In the genomic region with DNA sequence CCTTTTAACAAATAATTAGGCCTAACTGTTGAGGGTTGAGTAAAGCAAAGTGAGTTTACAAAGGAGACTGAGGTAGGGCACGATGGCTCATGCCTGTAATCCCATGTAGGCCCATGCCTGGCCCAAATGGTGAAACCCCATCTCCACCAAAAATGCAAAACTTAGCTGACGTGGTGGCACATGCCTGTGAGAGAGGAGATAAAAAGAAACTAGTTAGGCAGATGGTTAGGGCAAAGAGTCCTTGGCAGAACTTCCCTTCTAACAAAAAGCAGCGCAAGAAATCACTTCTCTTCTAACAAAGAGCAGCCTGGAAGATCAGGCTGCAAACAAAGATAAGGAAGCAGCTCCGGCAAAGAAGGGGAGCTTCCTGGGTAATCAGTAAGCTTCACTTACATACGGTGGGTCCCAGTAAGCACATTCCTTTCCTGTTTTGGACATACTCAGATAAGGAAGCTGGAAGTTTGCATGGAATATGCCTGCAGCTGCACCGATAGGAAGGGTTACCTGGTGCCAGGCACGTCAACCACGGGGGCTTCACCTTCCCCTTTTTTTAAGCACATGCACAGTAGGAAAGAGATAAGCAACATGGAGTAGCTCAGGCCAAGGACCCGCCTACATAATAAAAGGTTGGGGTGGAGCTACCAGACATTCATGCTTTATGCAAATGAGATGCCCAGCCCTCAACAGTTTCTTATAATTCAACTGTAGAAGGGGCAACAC, we compare ENCODE assay signal across 1 cellular context.
TF ChIP-seq lines count a peak whose summit lies in the region.

No MANE protein-coding gene starts in this region.

TF ChIP-seq in IMR-90, 13 proteins besides CTCF, POLR2A, EP300 and RAD21:
- TF ChIP-seq BHLHE40 (IDR thresholded peaks at IDR 0.05; ENCODE audit: low read depth, low read length) (no peak), NFE2L2 (IDR thresholded peaks at IDR 0.05; ENCODE audit: low read depth, low read length) (no peak), RFX5 (IDR thresholded peaks at IDR 0.05; ENCODE audit: low read depth, low read length) (no peak), SMC3 (IDR thresholded peaks at IDR 0.05; ENCODE audit: low read depth, low read length) (no peak), CHD1 (IDR thresholded peaks at IDR 0.05; ENCODE audit: low read depth, low read length) (no peak), CEBPB (IDR thresholded peaks at IDR 0.05; ENCODE audit: low read depth, low read length) (no peak), RCOR1 (IDR thresholded peaks at IDR 0.05; ENCODE audit: insufficient replicate concordance, low read length) (no peak), FOS (IDR thresholded peaks at IDR 0.05; ENCODE audit: low read depth, low read length) (no peak), MAFK (IDR thresholded peaks at IDR 0.05; ENCODE audit: low read depth, low read length) (no peak), MXI1 (IDR thresholded peaks at IDR 0.05; ENCODE audit: borderline replicate concordance, low read depth, low read length) (no peak), MAZ (IDR thresholded peaks at IDR 0.05; ENCODE audit: borderline replicate concordance, low read depth, low read length) (no peak)
- TF ChIP-seq, protein P1, sequence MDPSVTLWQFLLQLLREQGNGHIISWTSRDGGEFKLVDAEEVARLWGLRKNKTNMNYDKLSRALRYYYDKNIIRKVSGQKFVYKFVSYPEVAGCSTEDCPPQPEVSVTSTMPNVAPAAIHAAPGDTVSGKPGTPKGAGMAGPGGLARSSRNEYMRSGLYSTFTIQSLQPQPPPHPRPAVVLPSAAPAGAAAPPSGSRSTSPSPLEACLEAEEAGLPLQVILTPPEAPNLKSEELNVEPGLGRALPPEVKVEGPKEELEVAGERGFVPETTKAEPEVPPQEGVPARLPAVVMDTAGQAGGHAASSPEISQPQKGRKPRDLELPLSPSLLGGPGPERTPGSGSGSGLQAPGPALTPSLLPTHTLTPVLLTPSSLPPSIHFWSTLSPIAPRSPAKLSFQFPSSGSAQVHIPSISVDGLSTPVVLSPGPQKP (IDR thresholded peaks at IDR 0.05; ENCODE audit: borderline replicate concordance, low read depth, low read length) = no peak
- TF ChIP-seq, protein P2, sequence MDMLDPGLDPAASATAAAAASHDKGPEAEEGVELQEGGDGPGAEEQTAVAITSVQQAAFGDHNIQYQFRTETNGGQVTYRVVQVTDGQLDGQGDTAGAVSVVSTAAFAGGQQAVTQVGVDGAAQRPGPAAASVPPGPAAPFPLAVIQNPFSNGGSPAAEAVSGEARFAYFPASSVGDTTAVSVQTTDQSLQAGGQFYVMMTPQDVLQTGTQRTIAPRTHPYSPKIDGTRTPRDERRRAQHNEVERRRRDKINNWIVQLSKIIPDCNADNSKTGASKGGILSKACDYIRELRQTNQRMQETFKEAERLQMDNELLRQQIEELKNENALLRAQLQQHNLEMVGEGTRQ (IDR thresholded peaks at IDR 0.05; ENCODE audit: low read depth, low read length) = no peak
TF ChIP-seq in IMR-90: peak in this region for 0.
